In the genomic region with DNA sequence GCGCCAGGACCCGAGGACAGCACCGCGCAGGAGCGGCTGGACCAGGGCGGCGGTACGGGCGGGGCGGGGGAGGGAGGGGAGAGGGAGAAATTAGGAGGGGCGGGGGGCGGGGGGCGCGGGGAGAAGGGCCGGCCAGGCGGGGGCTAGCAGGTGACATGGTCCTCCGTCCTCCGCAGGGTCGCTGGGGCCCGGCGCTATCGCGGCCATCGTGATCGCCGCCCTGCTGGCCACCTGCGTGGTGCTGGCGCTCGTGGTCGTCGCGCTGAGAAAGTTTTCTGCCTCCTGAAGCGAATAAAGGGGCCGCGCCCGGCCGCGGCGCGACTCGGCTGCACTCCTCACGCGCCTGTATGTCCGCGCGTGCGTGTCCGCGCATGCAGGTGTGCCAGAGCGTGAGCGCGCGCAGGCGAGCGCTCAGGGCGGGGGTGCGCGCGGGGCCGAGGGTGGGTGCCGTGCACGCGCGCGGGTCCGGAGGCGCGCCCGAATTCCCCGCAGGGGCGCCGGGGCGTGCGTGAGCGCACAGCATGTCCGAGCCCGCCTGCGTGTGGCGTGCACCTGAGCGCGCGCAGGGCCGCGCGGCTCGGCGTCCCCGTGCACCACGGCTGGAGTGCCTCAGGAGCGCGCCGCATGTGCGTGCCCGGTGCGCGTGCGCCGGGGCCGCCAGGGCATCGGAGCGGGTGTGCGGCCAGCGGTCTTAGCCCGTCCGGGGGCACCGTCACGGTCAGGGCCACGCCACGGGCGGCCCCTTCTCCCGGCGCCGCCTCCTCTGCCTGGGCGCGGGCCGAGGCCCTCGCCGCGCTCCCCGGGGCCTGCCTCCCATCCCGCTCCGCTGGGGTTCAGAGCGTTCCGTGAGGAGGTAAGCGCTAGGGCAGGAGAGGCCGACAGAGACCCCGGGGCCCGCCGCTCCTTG, we compare ENCODE assay signal across 1 cellular context.
A peak's percentile ranks its signal among the peaks of the same experiment; 100 is the strongest.
TF ChIP-seq lines count a peak whose summit lies in the region.

No MANE protein-coding gene starts in this region.

TF ChIP-seq in HepG2, 621 proteins besides CTCF, POLR2A, EP300 and RAD21 (continued from another document and continues in another):
- TF ChIP-seq ESRRA (CRISPR knock-in tag; IDR thresholded peaks at IDR 0.05; ENCODE audit: low read depth): no peak; the same call in 1 of the 2 replicates
- TF ChIP-seq ZSCAN20 (CRISPR knock-in tag; IDR thresholded peaks at IDR 0.05; ENCODE audit: borderline replicate concordance): no peak
- TF ChIP-seq MATR3 (CRISPR knock-in tag; IDR thresholded peaks at IDR 0.05): no peak
- TF ChIP-seq KDM4B (CRISPR knock-in tag; IDR thresholded peaks at IDR 0.05): no peak
- peak; percentile 47 for TF ChIP-seq ZNF776 (CRISPR knock-in tag; IDR thresholded peaks at IDR 0.05)
- no peak for TF ChIP-seq GTF3A (CRISPR knock-in tag; conservative IDR thresholded peaks at IDR 0.05)
- no peak for TF ChIP-seq SNAI1 (CRISPR knock-in tag; IDR thresholded peaks at IDR 0.05; ENCODE audit: borderline replicate concordance)
- TF ChIP-seq HBP1 (CRISPR knock-in tag; IDR thresholded peaks at IDR 0.05; ENCODE audit: low read depth): no peak
- no peak for TF ChIP-seq ELF1 (CRISPR knock-in tag; IDR thresholded peaks at IDR 0.05)
- TF ChIP-seq NFE2 (CRISPR knock-in tag; IDR thresholded peaks at IDR 0.05): no peak
- no peak for TF ChIP-seq ZNF331 (CRISPR knock-in tag; IDR thresholded peaks at IDR 0.05)
- TF ChIP-seq CBX2 (IDR thresholded peaks at IDR 0.05; ENCODE audit: low read depth, low read length): no peak
- no peak for TF ChIP-seq CBX2 (CRISPR knock-in tag; IDR thresholded peaks at IDR 0.05; ENCODE audit: low read depth)
- TF ChIP-seq MZF1 (CRISPR knock-in tag; IDR thresholded peaks at IDR 0.05; ENCODE audit: borderline replicate concordance): no peak
- TF ChIP-seq, protein P1, sequence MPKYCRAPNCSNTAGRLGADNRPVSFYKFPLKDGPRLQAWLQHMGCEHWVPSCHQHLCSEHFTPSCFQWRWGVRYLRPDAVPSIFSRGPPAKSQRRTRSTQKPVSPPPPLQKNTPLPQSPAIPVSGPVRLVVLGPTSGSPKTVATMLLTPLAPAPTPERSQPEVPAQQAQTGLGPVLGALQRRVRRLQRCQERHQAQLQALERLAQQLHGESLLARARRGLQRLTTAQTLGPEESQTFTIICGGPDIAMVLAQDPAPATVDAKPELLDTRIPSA (CRISPR knock-in tag; IDR thresholded peaks at IDR 0.05; ENCODE audit: borderline replicate concordance): no peak
- TF ChIP-seq ZNF354B (CRISPR knock-in tag; IDR thresholded peaks at IDR 0.05): no peak
- no peak for TF ChIP-seq SP5 (CRISPR knock-in tag; IDR thresholded peaks at IDR 0.05; ENCODE audit: borderline replicate concordance, low read depth)
- TF ChIP-seq ELF4 (CRISPR knock-in tag; IDR thresholded peaks at IDR 0.05; ENCODE audit: borderline replicate concordance): no peak
- TF ChIP-seq ZNF562 (CRISPR knock-in tag; IDR thresholded peaks at IDR 0.05; ENCODE audit: borderline replicate concordance): no peak
- no peak for TF ChIP-seq SNAPC5 (CRISPR knock-in tag; IDR thresholded peaks at IDR 0.05; ENCODE audit: borderline replicate concordance)
- TF ChIP-seq NFE2L1 (CRISPR knock-in tag; IDR thresholded peaks at IDR 0.05; ENCODE audit: borderline replicate concordance): no peak
- no peak; the same call in 1 of the 2 replicates for TF ChIP-seq ZNF558 (CRISPR knock-in tag; IDR thresholded peaks at IDR 0.05; ENCODE audit: borderline replicate concordance)
- no peak for TF ChIP-seq MBD4 (IDR thresholded peaks at IDR 0.05; ENCODE audit: borderline replicate concordance, low read length)
- TF ChIP-seq POLR2AphosphoS5 (IDR thresholded peaks at IDR 0.05; ENCODE audit: low read depth, low read length): peak; percentile 20; the same call in 1 of the 2 replicates
- TF ChIP-seq ZNF10 (CRISPR knock-in tag; IDR thresholded peaks at IDR 0.05; ENCODE audit: borderline replicate concordance, low read depth): no peak
- no peak for TF ChIP-seq ZNF569 (CRISPR knock-in tag; IDR thresholded peaks at IDR 0.05; ENCODE audit: borderline replicate concordance)
- no peak for TF ChIP-seq RAD51 (IDR thresholded peaks at IDR 0.05; ENCODE audit: borderline replicate concordance)
- TF ChIP-seq ZFP62 (CRISPR knock-in tag; IDR thresholded peaks at IDR 0.05): no peak
- TF ChIP-seq, protein P2, sequence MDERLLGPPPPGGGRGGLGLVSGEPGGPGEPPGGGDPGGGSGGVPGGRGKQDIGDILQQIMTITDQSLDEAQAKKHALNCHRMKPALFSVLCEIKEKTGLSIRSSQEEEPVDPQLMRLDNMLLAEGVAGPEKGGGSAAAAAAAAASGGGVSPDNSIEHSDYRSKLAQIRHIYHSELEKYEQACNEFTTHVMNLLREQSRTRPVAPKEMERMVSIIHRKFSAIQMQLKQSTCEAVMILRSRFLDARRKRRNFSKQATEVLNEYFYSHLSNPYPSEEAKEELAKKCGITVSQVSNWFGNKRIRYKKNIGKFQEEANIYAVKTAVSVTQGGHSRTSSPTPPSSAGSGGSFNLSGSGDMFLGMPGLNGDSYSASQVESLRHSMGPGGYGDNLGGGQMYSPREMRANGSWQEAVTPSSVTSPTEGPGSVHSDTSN (CRISPR knock-in tag; IDR thresholded peaks at IDR 0.05): no peak
- peak; percentile 61; the same call in 1 of the 2 replicates for TF ChIP-seq EED (CRISPR knock-in tag; IDR thresholded peaks at IDR 0.05)
- TF ChIP-seq KLF6 (CRISPR knock-in tag; IDR thresholded peaks at IDR 0.05): no peak
- TF ChIP-seq ZSCAN5A (CRISPR knock-in tag; IDR thresholded peaks at IDR 0.05; ENCODE audit: borderline replicate concordance): no peak
- no peak for TF ChIP-seq ZMYM3 (CRISPR knock-in tag; IDR thresholded peaks at IDR 0.05)
- TF ChIP-seq ZNF282 (IDR thresholded peaks at IDR 0.05; ENCODE audit: partially characterized antibody): no peak
- peak; percentile 87 for TF ChIP-seq ZBTB33 (CRISPR knock-in tag; IDR thresholded peaks at IDR 0.05)
- TF ChIP-seq TOPORS (CRISPR knock-in tag; IDR thresholded peaks at IDR 0.05): no peak
- TF ChIP-seq AKAP8 (CRISPR knock-in tag; IDR thresholded peaks at IDR 0.05): peak; percentile 49; the same call in 1 of the 2 replicates
- TF ChIP-seq ZNF101 (CRISPR knock-in tag; IDR thresholded peaks at IDR 0.05; ENCODE audit: borderline replicate concordance, low read depth): no peak
- TF ChIP-seq POLR2G (IDR thresholded peaks at IDR 0.05; ENCODE audit: low read depth, low read length): peak; percentile 72
- TF ChIP-seq SNAPC2 (CRISPR knock-in tag; IDR thresholded peaks at IDR 0.05): no peak
- TF ChIP-seq KAT7 (CRISPR knock-in tag; IDR thresholded peaks at IDR 0.05; ENCODE audit: borderline replicate concordance): peak; percentile 36; the same call in 1 of the 2 replicates
- no peak for TF ChIP-seq ZNF543 (CRISPR knock-in tag; IDR thresholded peaks at IDR 0.05)
- TF ChIP-seq KMT2B (CRISPR knock-in tag; IDR thresholded peaks at IDR 0.05): 0 out of 2 replicates have a peak, but pooled peaks have one; percentile 8
- no peak for TF ChIP-seq ZSCAN9 (CRISPR knock-in tag; IDR thresholded peaks at IDR 0.05; ENCODE audit: borderline replicate concordance)
- no peak for TF ChIP-seq ATF7 (IDR thresholded peaks at IDR 0.05)
- TF ChIP-seq ATF7 (CRISPR knock-in tag; IDR thresholded peaks at IDR 0.05): no peak
- 0 out of 2 replicates have a peak, but pooled peaks have one; percentile 47 for TF ChIP-seq ZNF547 (CRISPR knock-in tag; IDR thresholded peaks at IDR 0.05)
- no peak for TF ChIP-seq CSRNP1 (CRISPR knock-in tag; IDR thresholded peaks at IDR 0.05)
- no peak for TF ChIP-seq ZBTB38 (CRISPR knock-in tag; IDR thresholded peaks at IDR 0.05)
- no peak for TF ChIP-seq CEBPZ (IDR thresholded peaks at IDR 0.05; ENCODE audit: low read length)
- TF ChIP-seq, protein P3, sequence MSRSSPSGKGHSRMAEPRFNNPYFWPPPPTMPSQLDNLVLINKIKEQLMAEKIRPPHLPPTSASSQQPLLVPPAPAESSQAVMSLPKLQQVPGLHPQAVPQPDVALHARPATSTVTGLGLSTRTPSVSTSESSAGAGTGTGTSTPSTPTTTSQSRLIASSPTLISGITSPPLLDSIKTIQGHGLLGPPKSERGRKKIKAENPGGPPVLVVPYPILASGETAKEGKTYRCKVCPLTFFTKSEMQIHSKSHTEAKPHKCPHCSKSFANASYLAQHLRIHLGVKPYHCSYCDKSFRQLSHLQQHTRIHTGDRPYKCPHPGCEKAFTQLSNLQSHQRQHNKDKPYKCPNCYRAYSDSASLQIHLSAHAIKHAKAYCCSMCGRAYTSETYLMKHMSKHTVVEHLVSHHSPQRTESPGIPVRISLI (CRISPR knock-in tag; IDR thresholded peaks at IDR 0.05; ENCODE audit: borderline replicate concordance): no peak
- TF ChIP-seq, protein P4, sequence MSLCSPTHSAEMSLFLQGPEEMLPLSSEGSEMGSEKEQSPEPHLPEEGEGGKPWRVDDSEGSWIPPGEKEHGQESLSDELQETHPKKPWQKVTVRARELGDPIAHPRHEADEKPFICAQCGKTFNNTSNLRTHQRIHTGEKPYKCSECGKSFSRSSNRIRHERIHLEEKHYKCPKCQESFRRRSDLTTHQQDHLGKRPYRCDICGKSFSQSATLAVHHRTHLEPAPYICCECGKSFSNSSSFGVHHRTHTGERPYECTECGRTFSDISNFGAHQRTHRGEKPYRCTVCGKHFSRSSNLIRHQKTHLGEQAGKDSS (CRISPR knock-in tag; IDR thresholded peaks at IDR 0.05; ENCODE audit: borderline replicate concordance, low read depth): 0 out of 2 replicates have a peak, but pooled peaks have one; percentile 17
- no peak for TF ChIP-seq FOXA3 (CRISPR knock-in tag; IDR thresholded peaks at IDR 0.05)
- TF ChIP-seq NFE2L2 (IDR thresholded peaks at IDR 0.05; ENCODE audit: low read length): no peak
- TF ChIP-seq ZNF879 (CRISPR knock-in tag; IDR thresholded peaks at IDR 0.05): 0 out of 2 replicates have a peak, but pooled peaks have one; percentile 27
